Comparison of ENCODE assay signal across 1 cellular context in genomic region chr16:89828199-89828869, GRCh38.
TF ChIP-seq lines count a peak whose summit lies in the region.

SPIRE2 (plus strand) TSS chr16:89828475; CDS start chr16:89828551, 76 bp downstream.

TF ChIP-seq in K562, 482 proteins besides CTCF, POLR2A, EP300 and RAD21 (continued from another document and continues in another):
- TF ChIP-seq UBTF (IDR thresholded peaks at IDR 0.05; ENCODE audit: borderline replicate concordance in 1 of 2, low read depth in 2 of 2, low read length in 2 of 2) (peak; percentile 97 to 99), CREM (IDR thresholded peaks at IDR 0.05; ENCODE audit: low read depth) (peak; percentile 70; the same call in 1 of the 2 replicates), HMGXB4 (CRISPR knock-in tag; IDR thresholded peaks at IDR 0.05) (0 out of 2 replicates have a peak, but pooled peaks have one; percentile 34), ZNF184 (CRISPR knock-in tag; IDR thresholded peaks at IDR 0.05) (no peak), SAP30 (IDR thresholded peaks at IDR 0.05; ENCODE audit: borderline replicate concordance, insufficient read depth, low read depth, low read length, poor library complexity, severe bottlenecking) (peak; percentile 91), SIN3B (IDR thresholded peaks at IDR 0.05; ENCODE audit: low read depth) (0 out of 2 replicates have a peak, but pooled peaks have one; percentile 38), ZNF639 (CRISPR knock-in tag; conservative IDR thresholded peaks at IDR 0.05 in 1 of 2, IDR thresholded peaks at IDR 0.05 in 1 of 2) (peak in 1 of 2 experiments; percentile 95; a peak in 2 of 4 replicates), TAF15 (IDR thresholded peaks at IDR 0.05; ENCODE audit: low read depth, low read length) (no peak), ZNF3 (CRISPR knock-in tag; IDR thresholded peaks at IDR 0.05) (no peak), ZNF23 (CRISPR knock-in tag; IDR thresholded peaks at IDR 0.05) (no peak), ETS1 (conservative IDR thresholded peaks at IDR 0.05; ENCODE audit: control insufficient read depth, low read depth, low read length) (peak; percentile 92), ZFP36 (IDR thresholded peaks at IDR 0.05; ENCODE audit: low read depth, low read length, partially characterized antibody) (peak; percentile 8), NR2C2 (CRISPR knock-in tag; IDR thresholded peaks at IDR 0.05) (peak; percentile 76), NR2C2 (tag; IDR thresholded peaks at IDR 0.05) (peak; percentile 37; the same call in 1 of the 2 replicates), ILK (tag; IDR thresholded peaks at IDR 0.05; ENCODE audit: borderline replicate concordance, low read depth) (no peak), PHF8 (IDR thresholded peaks at IDR 0.05; ENCODE audit: borderline replicate concordance, low read length) (peak; percentile 51; the same call in 1 of the 2 replicates), EHMT2 (IDR thresholded peaks at IDR 0.05) (peak; percentile 45; the same call in 1 of the 2 replicates), REST (CRISPR knock-in tag; IDR thresholded peaks at IDR 0.05; ENCODE audit: low read depth) (peak; percentile 99), ZNF518B (CRISPR knock-in tag; IDR thresholded peaks at IDR 0.05) (no peak), PRMT5 (CRISPR knock-in tag; IDR thresholded peaks at IDR 0.05) (peak; percentile 89; the same call in 1 of the 2 replicates), TFAP4 (CRISPR knock-in tag; IDR thresholded peaks at IDR 0.05; ENCODE audit: borderline replicate concordance) (peak; percentile 61), ZNF609 (CRISPR knock-in tag; IDR thresholded peaks at IDR 0.05; ENCODE audit: borderline replicate concordance) (no peak), E2F6 (IDR thresholded peaks at IDR 0.05; ENCODE audit: borderline replicate concordance in 1 of 2, extremely low read depth in 1 of 2, insufficient read depth in 1 of 2, insufficient read length in 1 of 2, low read depth in 1 of 2, low read length in 1 of 2, poor library complexity in 1 of 2, severe bottlenecking in 1 of 2) (peak; percentile 61 to 72)
